In the genomic region with DNA sequence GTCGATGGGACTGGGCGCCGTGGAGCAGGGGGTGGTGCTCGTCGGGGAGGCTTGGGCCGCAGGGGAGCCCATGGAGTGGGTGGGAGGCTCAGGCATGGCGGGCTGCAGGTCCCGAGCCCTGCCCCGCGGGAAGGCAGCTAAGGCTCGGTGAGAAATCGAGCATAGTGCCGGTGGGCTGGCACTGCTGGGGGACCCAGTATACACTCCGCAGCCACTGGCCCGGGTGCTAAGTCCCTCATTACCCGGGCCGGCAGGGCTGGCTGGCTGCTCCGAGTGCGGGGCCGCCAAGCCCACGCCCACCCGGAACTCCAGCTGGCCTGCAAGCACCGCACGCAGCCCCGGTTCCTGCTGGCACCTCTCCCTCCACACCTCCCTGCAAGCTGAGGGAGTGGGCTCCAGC, we compare ENCODE assay signal across 1 cellular context. TPM values are rescaled to one million over a fixed set of nuclear protein-coding genes. Genes with fewer than 3 reads are reported as not detected.
"Had no signal": no experiment of that assay in that cellular context is flagged by ENCODE, and none has a peak within 500 bp of the region (broad histone marks: within the 10 kb centered on the region; RNA-seq: fewer than 3 reads in every experiment).

No MANE protein-coding gene starts in this region.

RNA-seq across cellular contexts. Expression of a gene that starts 40.6 kb away (rescaled TPM):
- total RNA-seq: mononuclear cell had no signal
